In genomic region chr9:137188086-137188489, GRCh38 we compare ENCODE assay signal across 8 cellular contexts. TPM values are rescaled to one million over a fixed set of nuclear protein-coding genes. Genes with fewer than 3 reads are reported as not detected.
A peak's percentile ranks its signal among the peaks of the same experiment; 100 is the strongest.
DNase-seq lines count a peak whose midpoint lies in the region; ATAC-seq, FAIRE-seq and TF ChIP-seq lines count a peak whose summit lies in the region.

No MANE protein-coding gene starts in this region.

- peak overlapping the region; percentile 89 for H3K27ac Mint-ChIP-seq in activated naive CD8-positive, alpha-beta T cell treated with anti-CD3 and anti-CD28 coated beads, Interleukin-2, amount 50 U/mL, for 24 hours

- intact Hi-C loops in kidney (cut with DNase I): no loop called here

- H3K4me3 ChIP-seq in kidney (ENCODE audit: low read length in 2 of 2): peak overlapping the region; percentile 70 to 94

- ATAC-seq in HG03521 (IDR thresholded peaks at IDR 0.05; ENCODE audit: unreplicated experiment): peak; percentile 2
- no peak for ATAC-seq in activated naive CD8-positive, alpha-beta T cell treated with anti-CD3 and anti-CD28 coated beads, Interleukin-2, amount 50 U/mL, for 24 hours
- ATAC-seq in HG02759 (IDR thresholded peaks at IDR 0.05; ENCODE audit: unreplicated experiment): no peak
- no peak for ATAC-seq in GM21825 (IDR thresholded peaks at IDR 0.05; ENCODE audit: unreplicated experiment)
- no peak for ATAC-seq in HG03280 (IDR thresholded peaks at IDR 0.05; ENCODE audit: unreplicated experiment)

- H3K36me3 ChIP-seq in kidney (ENCODE audit: control insufficient read depth in 1 of 2, insufficient read depth in 2 of 2, low read length in 2 of 2): peaks cover 17 to 21% of the 10 kb centered on the region in 2 donors

- DNase-seq in activated naive CD8-positive, alpha-beta T cell treated with anti-CD3 and anti-CD28 coated beads, Interleukin-2, amount 50 U/mL, for 24 hours: no peak
- no peak for DNase-seq in kidney
- DNase-seq in substantia nigra (lab: John Stamatoyannopoulos, UW): no peak
- DNase-seq in NOMO-1 treated with dmso at 0.1 percent for 144 hours (lab: John Stamatoyannopoulos, UW; ENCODE audit: unreplicated experiment): no peak

- H3K4me1 Mint-ChIP-seq in activated naive CD8-positive, alpha-beta T cell treated with anti-CD3 and anti-CD28 coated beads, Interleukin-2, amount 50 U/mL, for 24 hours: peaks cover 38% of the 10 kb centered on the region

- peak overlapping the region; percentile 92 for H3K4me3 Mint-ChIP-seq in activated naive CD8-positive, alpha-beta T cell treated with anti-CD3 and anti-CD28 coated beads, Interleukin-2, amount 50 U/mL, for 24 hours

- H3K27ac ChIP-seq in kidney (ENCODE audit: low read depth in 2 of 2, low read length in 2 of 2) (peak overlapping the region; percentile 51 to 85), substantia nigra (ENCODE audit: low read depth, low read length, poor library complexity, severe bottlenecking) (peak overlapping the region; percentile 100)

- H3K4me1 ChIP-seq in kidney (ENCODE audit: control insufficient read depth in 1 of 2, insufficient read depth in 1 of 2, low read depth in 1 of 2, low read length in 2 of 2): peaks cover 30 to 43% of the 10 kb centered on the region in 2 donors

- peak overlapping the region; percentile 7 to 95 for H3K9ac ChIP-seq in kidney (ENCODE audit: low read length in 2 of 2)

- H3K36me3 Mint-ChIP-seq in activated naive CD8-positive, alpha-beta T cell treated with anti-CD3 and anti-CD28 coated beads, Interleukin-2, amount 50 U/mL, for 24 hours (ENCODE audit: low read depth): peaks cover 11% of the 10 kb centered on the region

- no peaks in the 10 kb centered on the region for H3K9me3 ChIP-seq in kidney (ENCODE audit: control insufficient read depth in 1 of 2, low read length in 2 of 2)

- H3K27me3 Mint-ChIP-seq in activated naive CD8-positive, alpha-beta T cell treated with anti-CD3 and anti-CD28 coated beads, Interleukin-2, amount 50 U/mL, for 24 hours: no peaks in the 10 kb centered on the region

- no peak for FAIRE-seq in kidney (lab: Jason Lieb, UNC)

- no peaks in the 10 kb centered on the region for H3K9me3 Mint-ChIP-seq in activated naive CD8-positive, alpha-beta T cell treated with anti-CD3 and anti-CD28 coated beads, Interleukin-2, amount 50 U/mL, for 24 hours

- no peak for TF ChIP-seq CTCF in kidney (IDR thresholded peaks at IDR 0.05; ENCODE audit: borderline replicate concordance, extremely low read depth, insufficient read depth)

RNA-seq across cellular contexts. Expression of gene ANAPC2, which starts 0.3 kb away (rescaled TPM):
- total RNA-seq in kidney: 57.2 TPM
- 19.9 TPM for polyA plus RNA-seq in kidney (ENCODE audit: insufficient read depth, low read depth, low replicate concordance)

RNA-seq across cellular contexts. Expression of gene SSNA1, which starts 0.4 kb away (rescaled TPM):
- total RNA-seq in kidney: 52.5 TPM
- 131 TPM for polyA plus RNA-seq in kidney (ENCODE audit: insufficient read depth, low read depth, low replicate concordance)

RNA-seq across cellular contexts. Expression of gene TPRN, which starts 12.5 kb away (rescaled TPM):
- 49.5 TPM for total RNA-seq in kidney
- polyA plus RNA-seq in kidney (ENCODE audit: insufficient read depth, low read depth, low replicate concordance): 47.2 TPM

RNA-seq across cellular contexts. Expression of gene TMEM210, which starts 16.2 kb away (rescaled TPM):
- not detected for total RNA-seq in kidney
- not detected for polyA plus RNA-seq in kidney (ENCODE audit: insufficient read depth, low read depth, low replicate concordance)

RNA-seq across cellular contexts. Expression of gene TMEM203, which starts 17.4 kb away (rescaled TPM):
- 36.3 TPM for total RNA-seq in kidney
- 53.5 TPM for polyA plus RNA-seq in kidney (ENCODE audit: insufficient read depth, low read depth, low replicate concordance)
